15 cellular contexts compared by ENCODE assay signal in genomic region chr17:34424814-34425490, GRCh38.
"Had no signal": no experiment of that assay in that cellular context is flagged by ENCODE, and none has a peak within 500 bp of the region (broad histone marks: within the 10 kb centered on the region; RNA-seq: fewer than 3 reads in every experiment).

No MANE protein-coding gene starts in this region.

- H3K36me3 ChIP-seq: esophagus squamous epithelium, pancreas, suprapubic skin had no signal

- H3K27ac Mint-ChIP-seq: activated CD4-positive, alpha-beta memory T cell treated with anti-CD3 and anti-CD28 coated beads for 36 hours; activated T-cell treated with anti-CD3 and anti-CD28 coated beads, Interleukin-2, amount 50 U/mL, for 72 hours; T-helper 2 cell treated with Interferon-gamma antibody and Interleukin-4, amounts not matched to agents 5 μg/mL and 100 μg/mL, for 36 hours; type B pancreatic cell had no signal

- DNase-seq: activated CD4-positive, alpha-beta memory T cell treated with anti-CD3 and anti-CD28 coated beads for 36 hours; activated CD4-positive, alpha-beta T cell treated with anti-CD3 and anti-CD28 coated beads for 1 hour; activated T-cell treated with anti-CD3 and anti-CD28 coated beads, Interleukin-2, amount 50 U/mL, for 72 hours; dorsolateral prefrontal cortex; esophagus squamous epithelium; foreskin fibroblast; head of caudate nucleus; stimulated activated CD4-positive, alpha-beta T cell treated with anti-CD3 and anti-CD28 coated beads, Interleukin-4, amount 100 ng/mL, for 1 hour; stimulated activated CD8-positive, alpha-beta memory T cell treated with anti-CD3 and anti-CD28 coated beads, Interleukin-4, amount 100 ng/mL, for 48 hours; stimulated activated naive CD8-positive, alpha-beta T cell treated with anti-CD3 and anti-CD28 coated beads, Interleukin-15, Interleukin-2, amounts not matched to agents 100 U/mL and 50 U/mL, for 24 hours had no signal

- H3K36me3 Mint-ChIP-seq: activated CD4-positive, alpha-beta memory T cell treated with anti-CD3 and anti-CD28 coated beads for 36 hours; type B pancreatic cell had no signal

- ATAC-seq: activated T-cell treated with anti-CD3 and anti-CD28 coated beads, Interleukin-2, amount 50 U/mL, for 72 hours; pancreas; stimulated activated naive CD8-positive, alpha-beta T cell treated with anti-CD3 and anti-CD28 coated beads, Interleukin-15, Interleukin-2, amounts not matched to agents 100 U/mL and 50 U/mL, for 24 hours had no signal

- H3K9me3 ChIP-seq: esophagus squamous epithelium, pancreas, suprapubic skin had no signal

- H3K9me3 Mint-ChIP-seq: activated CD4-positive, alpha-beta memory T cell treated with anti-CD3 and anti-CD28 coated beads for 36 hours; activated T-cell treated with anti-CD3 and anti-CD28 coated beads, Interleukin-2, amount 50 U/mL, for 72 hours; neural crest cell; T-helper 2 cell treated with Interferon-gamma antibody and Interleukin-4, amounts not matched to agents 5 μg/mL and 100 μg/mL, for 36 hours; type B pancreatic cell had no signal

- H3K4me3 ChIP-seq: pancreas, suprapubic skin had no signal

- H3K4me1 ChIP-seq: pancreas had no signal

- H3K4me1 Mint-ChIP-seq: neural crest cell had no signal

- H3K4me3 Mint-ChIP-seq: activated CD4-positive, alpha-beta memory T cell treated with anti-CD3 and anti-CD28 coated beads for 36 hours; activated T-cell treated with anti-CD3 and anti-CD28 coated beads, Interleukin-2, amount 50 U/mL, for 72 hours; neural crest cell; T-helper 2 cell treated with Interferon-gamma antibody and Interleukin-4, amounts not matched to agents 5 μg/mL and 100 μg/mL, for 36 hours; type B pancreatic cell had no signal

- H3K27ac ChIP-seq: dorsolateral prefrontal cortex, esophagus squamous epithelium, pancreas, suprapubic skin had no signal
